In genomic region chr2:120037995-120038541, GRCh38 we compare ENCODE assay signal across 22 cellular contexts.
"Had no signal": no experiment of that assay in that cellular context is flagged by ENCODE, and none has a peak within 500 bp of the region (broad histone marks: within the 10 kb centered on the region; RNA-seq: fewer than 3 reads in every experiment).

No MANE protein-coding gene starts in this region.

- H3K4me1 ChIP-seq: colonic mucosa, esophagus squamous epithelium, pancreas had no signal

- H3K4me2 ChIP-seq: hepatocyte had no signal

- H3K27me3 ChIP-seq: ascending aorta, brain microvascular endothelial cell, colonic mucosa, esophagus squamous epithelium, hepatocyte, pancreas, upper lobe of left lung had no signal

- H2AFZ ChIP-seq: hepatocyte had no signal

- DNase-seq: activated CD4-positive, alpha-beta T cell treated with anti-CD3 and anti-CD28 coated beads for 36 hours; activated CD4-positive, alpha-beta T cell treated with anti-CD3 and anti-CD28 coated beads, Interleukin-2, amount 50 U/mL, for 4 hours; activated CD8-positive, alpha-beta memory T cell treated with anti-CD3 and anti-CD28 coated beads for 24 hours; activated CD8-positive, alpha-beta memory T cell treated with anti-CD3 and anti-CD28 coated beads, Interleukin-2, amount 50 U/mL, for 4 hours; activated T-cell treated with anti-CD3 and anti-CD28 coated beads, Interleukin-2, amount 50 U/mL, for 24 hours; brain microvascular endothelial cell; colonic mucosa; esophagus squamous epithelium; foreskin melanocyte; glutamatergic neuron; mesenchymal stem cell; pancreas; right cardiac atrium; stimulated activated CD4-positive, alpha-beta T cell treated with anti-CD3 and anti-CD28 coated beads, Interleukin-4, amount 100 ng/mL, for 4 hours; stimulated activated naive CD8-positive, alpha-beta T cell treated with anti-CD3 and anti-CD28 coated beads, Interleukin-15, Interleukin-2, amounts not matched to agents 100 U/mL and 50 U/mL, for 24 hours; T-helper 9 cell; upper lobe of left lung had no signal

- H3K36me3 ChIP-seq: ascending aorta, brain microvascular endothelial cell, colonic mucosa, esophagus squamous epithelium, pancreas, upper lobe of left lung had no signal

- H3K9me3 ChIP-seq: ascending aorta, colonic mucosa, esophagus squamous epithelium, pancreas, upper lobe of left lung had no signal

- ATAC-seq: activated CD4-positive, alpha-beta T cell treated with anti-CD3 and anti-CD28 coated beads for 36 hours; activated naive CD4-positive, alpha-beta T cell treated with anti-CD3 and anti-CD28 coated beads, Interleukin-2, amount 50 U/mL, for 72 hours; activated T-helper 17 cell treated with anti-CD3 and anti-CD28 coated beads, Interleukin-2, amount 50 U/mL, for 72 hours; pancreas; right cardiac atrium; stimulated activated naive CD8-positive, alpha-beta T cell treated with anti-CD3 and anti-CD28 coated beads, Interleukin-15, Interleukin-2, amounts not matched to agents 100 U/mL and 50 U/mL, for 24 hours; WTC11 had no signal

- H3K4me3 ChIP-seq: ascending aorta, colonic mucosa, esophagus squamous epithelium, hepatocyte, pancreas, upper lobe of left lung had no signal

- H3K27ac ChIP-seq: ascending aorta, brain microvascular endothelial cell, colonic mucosa, esophagus squamous epithelium, hepatocyte, pancreas, upper lobe of left lung had no signal
